10 cellular contexts compared by ENCODE assay signal in genomic region chr12:45878630-45879255, GRCh38.
DNase-seq lines count a peak whose midpoint lies in the region; ATAC-seq and TF ChIP-seq lines count a peak whose summit lies in the region.
"Had no signal": no experiment of that assay in that cellular context is flagged by ENCODE, and none has a peak within 500 bp of the region (broad histone marks: within the 10 kb centered on the region; RNA-seq: fewer than 3 reads in every experiment).

No MANE protein-coding gene starts in this region.

- TF ChIP-seq CTCF in progenitor cell of endocrine pancreas (IDR thresholded peaks at IDR 0.05; ENCODE audit: unreplicated experiment) = no peak

- H3K27me3 Mint-ChIP-seq in activated CD4-positive, alpha-beta T cell treated with anti-CD3 and anti-CD28 coated beads, Interleukin-2, amount 10 ng/mL, durations not matched to agents 24 days and 14 days = no peaks in the 10 kb centered on the region
- no peaks in the 10 kb centered on the region for H3K27me3 Mint-ChIP-seq in central memory CD8-positive, alpha-beta T cell
- H3K27me3 Mint-ChIP-seq in progenitor cell of endocrine pancreas = no peaks in the 10 kb centered on the region
- H3K27me3 Mint-ChIP-seq: activated naive CD4-positive, alpha-beta T cell treated with anti-CD3 and anti-CD28 coated beads, Interleukin-2, amount 50 U/mL, for 24 hours had no signal

- H3K4me1 Mint-ChIP-seq in activated CD4-positive, alpha-beta T cell treated with anti-CD3 and anti-CD28 coated beads, Interleukin-2, amount 10 ng/mL, durations not matched to agents 24 days and 14 days = peaks cover 37% of the 10 kb centered on the region
- peaks cover 47% of the 10 kb centered on the region for H3K4me1 Mint-ChIP-seq in central memory CD8-positive, alpha-beta T cell
- H3K4me1 Mint-ChIP-seq in progenitor cell of endocrine pancreas (ENCODE audit: low read depth) = peaks cover 29% of the 10 kb centered on the region

- intact Hi-C loops in activated CD4-positive, alpha-beta T cell treated with anti-CD3 and anti-CD28 coated beads, Interleukin-2, amount 10 ng/mL, durations not matched to agents 24 days and 14 days (cut with micrococcal nuclease) = no loop called here
- intact Hi-C loops in posterior vena cava (cut with DNase I) = no loop called here

- ATAC-seq in central memory CD8-positive, alpha-beta T cell (replicated peaks; ENCODE audit: extremely low read depth, poor library complexity, severe bottlenecking) = peak; percentile 77

- H3K9me3 Mint-ChIP-seq in activated CD4-positive, alpha-beta T cell treated with anti-CD3 and anti-CD28 coated beads, Interleukin-2, amount 10 ng/mL, durations not matched to agents 24 days and 14 days = peaks cover 23% of the 10 kb centered on the region
- H3K9me3 Mint-ChIP-seq in central memory CD8-positive, alpha-beta T cell = no peaks in the 10 kb centered on the region
- peaks cover 8% of the 10 kb centered on the region for H3K9me3 Mint-ChIP-seq in progenitor cell of endocrine pancreas (ENCODE audit: low read depth)
- H3K9me3 Mint-ChIP-seq: activated naive CD4-positive, alpha-beta T cell treated with anti-CD3 and anti-CD28 coated beads, Interleukin-2, amount 50 U/mL, for 24 hours had no signal

- peak; percentile 78 for DNase-seq in activated CD4-positive, alpha-beta T cell treated with anti-CD3 and anti-CD28 coated beads, Interleukin-2, amount 10 ng/mL, durations not matched to agents 24 days and 14 days
- DNase-seq in activated CD4-positive, alpha-beta T cell treated with anti-CD3 and anti-CD28 coated beads for 48 hours = no peak
- DNase-seq in NCI-H69 (lab: John Stamatoyannopoulos, UW) (peak; percentile 84), progenitor cell of endocrine pancreas (ENCODE audit: low spot score, unreplicated experiment) (no peak), posterior vena cava (ENCODE audit: low spot score) (no peak), NCI-H128 (lab: John Stamatoyannopoulos, UW; ENCODE audit: unreplicated experiment) (no peak), NCI-H2107 treated with DMSO at 0.1 percent for 48 hours (lab: John Stamatoyannopoulos, UW; ENCODE audit: unreplicated experiment) (no peak)
- DNase-seq in central memory CD8-positive, alpha-beta T cell (ENCODE audit: low spot score in 2 of 2) = peak in 1 of 2 donors; percentile 39
- DNase-seq: NCI-H1105 treated with DMSO at 0.1 percent for 48 hours had no signal

- peaks cover 70% of the 10 kb centered on the region for H3K36me3 Mint-ChIP-seq in activated CD4-positive, alpha-beta T cell treated with anti-CD3 and anti-CD28 coated beads, Interleukin-2, amount 10 ng/mL, durations not matched to agents 24 days and 14 days (ENCODE audit: low read depth)
- peaks cover 13% of the 10 kb centered on the region for H3K36me3 Mint-ChIP-seq in central memory CD8-positive, alpha-beta T cell (ENCODE audit: insufficient read depth)
- peaks cover 49% of the 10 kb centered on the region for H3K36me3 Mint-ChIP-seq in progenitor cell of endocrine pancreas (ENCODE audit: insufficient read depth)

- H3K4me3 Mint-ChIP-seq in activated CD4-positive, alpha-beta T cell treated with anti-CD3 and anti-CD28 coated beads, Interleukin-2, amount 10 ng/mL, durations not matched to agents 24 days and 14 days = peak overlapping the region; percentile 71
- peak overlapping the region; percentile 36 for H3K4me3 Mint-ChIP-seq in central memory CD8-positive, alpha-beta T cell
- H3K4me3 Mint-ChIP-seq in progenitor cell of endocrine pancreas (ENCODE audit: low read depth) = no peak overlapping the region

- peak overlapping the region; percentile 83 for H3K27ac Mint-ChIP-seq in activated CD4-positive, alpha-beta T cell treated with anti-CD3 and anti-CD28 coated beads, Interleukin-2, amount 10 ng/mL, durations not matched to agents 24 days and 14 days
- peak overlapping the region; percentile 77 for H3K27ac Mint-ChIP-seq in central memory CD8-positive, alpha-beta T cell (ENCODE audit: low read depth)
- H3K27ac Mint-ChIP-seq in progenitor cell of endocrine pancreas = peak overlapping the region; percentile 91

Comparison
In these comparisons a context has a peak if more than half of its experiments do, and no peak if none do; other contexts are left out.
1. DNase-seq: peak in activated CD4-positive, alpha-beta T cell treated with anti-CD3 and anti-CD28 coated beads, Interleukin-2, amount 10 ng/mL, durations not matched to agents 24 days and 14 days (single experiment) and NCI-H69 (single experiment); none in activated CD4-positive, alpha-beta T cell treated with anti-CD3 and anti-CD28 coated beads for 48 hours (single experiment), progenitor cell of endocrine pancreas (single experiment), posterior vena cava (single experiment), NCI-H128 (single experiment) and NCI-H2107 treated with DMSO at 0.1 percent for 48 hours (single experiment).
2. Peak in every context shown above with its lines, with median percentiles within 50 percentile points of each other: H3K27ac Mint-ChIP-seq.